8 cellular contexts compared by ENCODE assay signal in genomic region chr3:9732753-9733115, GRCh38. TPM values are rescaled to one million over a fixed set of nuclear protein-coding genes. Genes with fewer than 3 reads are reported as not detected.
DNase-seq lines count a peak whose midpoint lies in the region; ATAC-seq and TF ChIP-seq lines count a peak whose summit lies in the region.

No MANE protein-coding gene starts in this region.

- ATAC-seq in T-cell (replicated peaks in 1 of 4) (no peak), GM21390 (IDR thresholded peaks at IDR 0.05; ENCODE audit: unreplicated experiment) (no peak)

- no peak for TF ChIP-seq CTCF in GM12865 (IDR thresholded peaks at IDR 0.05; ENCODE audit: insufficient read depth, low read depth, low read length, missing control alignments)
- TF ChIP-seq CTCF in fibroblast of villous mesenchyme (IDR thresholded peaks at IDR 0.05; ENCODE audit: insufficient read depth, low read depth, low read length): no peak
- no peak for TF ChIP-seq CTCF in retinal pigment epithelial cell (conservative IDR thresholded peaks at IDR 0.05; ENCODE audit: low read depth, low read length)

- peaks cover 55 to 61% (median 60%) of the 10 kb centered on the region in 3 donors for H3K4me1 Mint-ChIP-seq in T-cell

- peak overlapping the region; percentile 92 for H3K4me3 ChIP-seq in GM12865 (ENCODE audit: low read depth, low read length)
- H3K4me3 ChIP-seq in fibroblast of villous mesenchyme (ENCODE audit: low read depth, low read length): peak overlapping the region; percentile 85
- peak overlapping the region; percentile 83 for H3K4me3 ChIP-seq in retinal pigment epithelial cell (ENCODE audit: low read length)

- POLR2A ChIA-PET in T-cell (lab: Charles Lee) (no interaction called here), HEK293T (lab: Yijun Ruan, JAX) (interaction anchor here (2.6 kb wide), 1 partner anchor 16 kb away, joined by 35 read pairs; the partner anchor contains the start of gene OGG1)

- peak overlapping the region; percentile 83 to 91 (median 83) for H3K4me3 Mint-ChIP-seq in T-cell

- no peaks in the 10 kb centered on the region for H3K27me3 Mint-ChIP-seq in T-cell

- CTCF ChIA-PET in T-cell (lab: Charles Lee) (interaction anchor here (0.9 to 1.3 kb wide), 2 partner anchors 17 kb away, joined by 4 to 5 read pairs; partner anchors contain the start of gene OGG1 (in 1 of the 2)), HEK293T (lab: Yijun Ruan, JAX) (interaction anchor here (1.6 kb wide), 1 partner anchor 16 kb away, joined by 3 read pairs; no protein-coding TSS in a partner anchor)

- H3K36me3 Mint-ChIP-seq in T-cell: peaks cover 28% of the 10 kb centered on the region

- peak overlapping the region; percentile 92 to 93 for H3K27ac Mint-ChIP-seq in T-cell

- no peak for DNase-seq in GM12865 (ENCODE audit: low read depth)
- DNase-seq in T-cell: no peak
- no peak for DNase-seq in fibroblast of villous mesenchyme (ENCODE audit: low read depth)
- no peak for DNase-seq in retinal pigment epithelial cell (ENCODE audit: low read depth)
- no peak for DNase-seq in NCI-H2107 (lab: John Stamatoyannopoulos, UW)
- no peak for DNase-seq in HEK293T (ENCODE audit: extremely low spot score)
- DNase-seq in SW 1271 (lab: John Stamatoyannopoulos, UW): no peak

- H3K9me3 Mint-ChIP-seq in T-cell: no peaks in the 10 kb centered on the region

TF ChIP-seq in HEK293T, 16 proteins besides CTCF, POLR2A, EP300 and RAD21:
- TF ChIP-seq PKNOX1 (IDR thresholded peaks at IDR 0.05) (no peak), SUZ12 (IDR thresholded peaks at IDR 0.05) (no peak), HDGF (IDR thresholded peaks at IDR 0.05; ENCODE audit: borderline replicate concordance) (no peak), NFRKB (IDR thresholded peaks at IDR 0.05) (no peak), BHLHE40 (IDR thresholded peaks at IDR 0.05; ENCODE audit: borderline replicate concordance) (no peak), ZNF384 (IDR thresholded peaks at IDR 0.05) (no peak), LEF1 (IDR thresholded peaks at IDR 0.05; ENCODE audit: borderline replicate concordance) (no peak), FOXM1 (IDR thresholded peaks at IDR 0.05; ENCODE audit: borderline replicate concordance) (no peak), ARNT (IDR thresholded peaks at IDR 0.05) (no peak), FOXK2 (IDR thresholded peaks at IDR 0.05) (no peak)

RNA-seq across cellular contexts. Expression of gene BRPF1, which starts 1.2 kb away (rescaled TPM):
- total RNA-seq in T-cell: 10 to 100 TPM; 28.6 to 46.3 (median 39.0) TPM
- 15.5 and 17.3 TPM in 2 replicates for total RNA-seq in fibroblast of villous mesenchyme

RNA-seq across cellular contexts. Expression of gene OGG1, which starts 17.0 kb away (rescaled TPM):
- total RNA-seq in T-cell: 10 to 100 TPM; 18.3 to 41.3 (median 38.1) TPM
- 19.0 and 32.2 TPM in 2 replicates for total RNA-seq in fibroblast of villous mesenchyme

RNA-seq across cellular contexts. Expression of gene CPNE9, which starts 29.1 kb away (rescaled TPM):
- total RNA-seq in T-cell (1 to 10 TPM in 1 of 5 donors, under 1 TPM in 3, not detected in 1; 0.19 to 1.5 (median 0.24) TPM), fibroblast of villous mesenchyme (not detected in 2 replicates)

RNA-seq across cellular contexts. Expression of gene CAMK1, which starts 37.0 kb away (rescaled TPM):
- 1 to 10 TPM; 1.1 to 1.7 (median 1.3) TPM for total RNA-seq in T-cell
- total RNA-seq in fibroblast of villous mesenchyme: 27.6 and 30.0 TPM in 2 replicates

RNA-seq across cellular contexts. Expression of gene TADA3, which starts 59.5 kb away (rescaled TPM):
- total RNA-seq in T-cell (10 to 100 TPM; 29.1 to 46.5 (median 41.1) TPM), fibroblast of villous mesenchyme (92.4 and 109 TPM in 2 replicates)
